Comparison of ENCODE assay signal across 9 cellular contexts in genomic region chr1:234841710-234842231, GRCh38.
DNase-seq lines count a peak whose midpoint lies in the region; ATAC-seq and TF ChIP-seq lines count a peak whose summit lies in the region.
"Had no signal": no experiment of that assay in that cellular context is flagged by ENCODE, and none has a peak within 500 bp of the region (broad histone marks: within the 10 kb centered on the region; RNA-seq: fewer than 3 reads in every experiment).

No MANE protein-coding gene starts in this region.

- CTCF ChIA-PET in activated naive CD4-positive, alpha-beta T cell treated with anti-CD3 and anti-CD28 coated beads for 36 hours (lab: Charles Lee), result interaction anchor here (0.6 to 2.2 kb wide), 5 partner anchors 11 to 242 kb away, joined by 4 to 6 read pairs (median 5); no protein-coding TSS in a partner anchor
- CTCF ChIA-PET in mammary epithelial cell (lab: Charles Lee; ENCODE audit: low non-redundant PET), result no interaction called here
- CTCF ChIA-PET in WTC11 (lab: Charles Lee), result no interaction called here

- H3K79me2 ChIP-seq in mammary epithelial cell (ENCODE audit: insufficient read depth, low read length), result no peaks in the 10 kb centered on the region

- H3K27ac ChIP-seq in left ventricle myocardium inferior (replicated peaks) (peak overlapping the region; percentile 61), upper lobe of left lung (peak overlapping the region in 3 of 4 donors; percentile 51 to 56 (median 55)), mammary epithelial cell (ENCODE audit: insufficient read depth, low read depth, low read length) (no peak overlapping the region)

- H3K36me3 ChIP-seq in left ventricle myocardium inferior (no peaks in the 10 kb centered on the region), upper lobe of left lung (no peaks in the 10 kb centered on the region), mammary epithelial cell (ENCODE audit: insufficient read depth, low read length) (no peaks in the 10 kb centered on the region)

- no peak overlapping the region for H2AFZ ChIP-seq in mammary epithelial cell (ENCODE audit: low read depth, low read length)

- H3K4me3 Mint-ChIP-seq in activated naive CD4-positive, alpha-beta T cell treated with anti-CD3 and anti-CD28 coated beads for 36 hours, result peak overlapping the region; percentile 25
- peak overlapping the region; percentile 50 for H3K4me3 Mint-ChIP-seq in T-helper 1 cell treated with Interleukin-12 subunit alpha and Interleukin-12 subunit beta and Interleukin-4 antibody, amounts not matched to agents 30 μg/mL and 1 μg/mL, for 36 hours
- no peak overlapping the region for H3K4me3 Mint-ChIP-seq in WTC11

- H3K9me3 ChIP-seq in left ventricle myocardium inferior (replicated peaks) (no peaks in the 10 kb centered on the region), upper lobe of left lung (no peaks in the 10 kb centered on the region), mammary epithelial cell (replicated peaks; ENCODE audit: insufficient read depth, low read length) (no peaks in the 10 kb centered on the region)

- peaks cover 78% of the 10 kb centered on the region for H3K4me1 Mint-ChIP-seq in activated naive CD4-positive, alpha-beta T cell treated with anti-CD3 and anti-CD28 coated beads for 36 hours (ENCODE audit: low read depth)
- peaks cover 79% of the 10 kb centered on the region for H3K4me1 Mint-ChIP-seq in T-helper 1 cell treated with Interleukin-12 subunit alpha and Interleukin-12 subunit beta and Interleukin-4 antibody, amounts not matched to agents 30 μg/mL and 1 μg/mL, for 36 hours (ENCODE audit: low read depth)
- H3K4me1 Mint-ChIP-seq in WTC11, result peaks cover 18% of the 10 kb centered on the region

- H3K27ac Mint-ChIP-seq in activated naive CD4-positive, alpha-beta T cell treated with anti-CD3 and anti-CD28 coated beads for 36 hours, result peak overlapping the region; percentile 96
- H3K27ac Mint-ChIP-seq in T-helper 1 cell treated with Interleukin-12 subunit alpha and Interleukin-12 subunit beta and Interleukin-4 antibody, amounts not matched to agents 30 μg/mL and 1 μg/mL, for 36 hours, result peak overlapping the region; percentile 79
- no peak overlapping the region for H3K27ac Mint-ChIP-seq in WTC11

- dilution Hi-C loops in mammary epithelial cell (cut with HindIII; ENCODE audit: low sequenced_read_pairs), result no loop called here

- no peaks in the 10 kb centered on the region for H3K36me3 Mint-ChIP-seq in activated naive CD4-positive, alpha-beta T cell treated with anti-CD3 and anti-CD28 coated beads for 36 hours (ENCODE audit: low read depth)
- H3K36me3 Mint-ChIP-seq in T-helper 1 cell treated with Interleukin-12 subunit alpha and Interleukin-12 subunit beta and Interleukin-4 antibody, amounts not matched to agents 30 μg/mL and 1 μg/mL, for 36 hours (ENCODE audit: low read depth), result no peaks in the 10 kb centered on the region
- H3K36me3 Mint-ChIP-seq in WTC11, result peaks cover 2% of the 10 kb centered on the region; the same call in 1 of the 2 replicates

- POLR2A ChIA-PET in WTC11 (lab: Charles Lee), result no interaction called here

- TF ChIP-seq CTCF in left ventricle myocardium inferior (IDR thresholded peaks at IDR 0.05; ENCODE audit: borderline replicate concordance) (no peak), upper lobe of left lung (IDR thresholded peaks at IDR 0.05) (no peak), mammary epithelial cell (conservative IDR thresholded peaks at IDR 0.05 in 1 of 2, IDR thresholded peaks at IDR 0.05 in 1 of 2; ENCODE audit: extremely low read depth in 1 of 2, insufficient read depth in 1 of 2, low read depth in 1 of 2, low read length in 2 of 2) (no peak), WTC11 (IDR thresholded peaks at IDR 0.05) (no peak)

- no peaks in the 10 kb centered on the region for H3K27me3 Mint-ChIP-seq in activated naive CD4-positive, alpha-beta T cell treated with anti-CD3 and anti-CD28 coated beads for 36 hours (ENCODE audit: low read depth)
- no peaks in the 10 kb centered on the region for H3K27me3 Mint-ChIP-seq in T-helper 1 cell treated with Interleukin-12 subunit alpha and Interleukin-12 subunit beta and Interleukin-4 antibody, amounts not matched to agents 30 μg/mL and 1 μg/mL, for 36 hours (ENCODE audit: low read depth)
- H3K27me3 Mint-ChIP-seq in WTC11 (ENCODE audit: low read depth), result no peaks in the 10 kb centered on the region

- peak; percentile 78 to 87 for ATAC-seq in upper lobe of left lung (ENCODE audit: low FRiP score in 2 of 2)
- no peak for ATAC-seq in WTC11

- in situ Hi-C loops in mammary epithelial cell (cut with MboI; ENCODE audit: low sequenced_read_pairs in 2 of 2), result loop anchor here in 1 of 2 donors (25.0 kb wide), 1 partner anchor 104 kb away; no protein-coding TSS in a partner anchor

- TF ChIP-seq POLR2A in upper lobe of left lung (IDR thresholded peaks at IDR 0.05), result no peak

- DNase-seq in activated naive CD4-positive, alpha-beta T cell treated with anti-CD3 and anti-CD28 coated beads for 36 hours, result peak; percentile 28
- DNase-seq in activated naive CD4-positive, alpha-beta T cell treated with Interleukin-2 at 50 U/mL for 16 hours, result no peak
- DNase-seq in left ventricle myocardium inferior, result no peak
- DNase-seq in upper lobe of left lung, result peak in 1 of 2 donors; percentile 81
- DNase-seq in mammary epithelial cell, result no peak
- DNase-seq in WTC11 (ENCODE audit: low spot score), result no peak
- DNase-seq in NAMALWA (ENCODE audit: low spot score), result no peak
- DNase-seq: stimulated activated naive CD4-positive, alpha-beta T cell treated with Interleukin-2 at 50 U/mL for 16 hours had no signal

- peak in 1 of 4 donors; percentile 12 for TF ChIP-seq EP300 in upper lobe of left lung (IDR thresholded peaks at IDR 0.05)

- H3K9ac ChIP-seq in mammary epithelial cell (ENCODE audit: insufficient read depth, low read length), result no peak overlapping the region

- no TSS peak for BruUV-seq in mammary epithelial cell (replicated peaks; lab: Mats Ljungman, UMichigan)

- no peak overlapping the region for H3K4me2 ChIP-seq in mammary epithelial cell (ENCODE audit: insufficient read depth, low read depth, low read length)

- H3K4me1 ChIP-seq in left ventricle myocardium inferior (peaks cover 42% of the 10 kb centered on the region), upper lobe of left lung (peaks cover 27 to 36% (median 29%) of the 10 kb centered on the region in 4 donors), mammary epithelial cell (ENCODE audit: insufficient read depth, low read length) (peaks cover 3% of the 10 kb centered on the region)

- H3K4me3 ChIP-seq in left ventricle myocardium inferior (no peak overlapping the region), upper lobe of left lung (no peak overlapping the region), mammary epithelial cell (replicated peaks in 1 of 3; ENCODE audit: insufficient read depth in 1 of 3, low read depth in 2 of 3, low read length in 3 of 3) (no peak overlapping the region)

- intact Hi-C loops in activated naive CD4-positive, alpha-beta T cell treated with anti-CD3 and anti-CD28 coated beads for 36 hours (cut with micrococcal nuclease), result loop anchor here (2.0 to 10.0 kb wide), 2 partner anchors 437 to 487 kb away; partner anchors contain the start of genes ARID4B and GGPS1
- intact Hi-C loops in left ventricle myocardium inferior (cut with micrococcal nuclease) (no loop called here), mammary epithelial cell (cut with micrococcal nuclease) (no loop called here)

- H4K20me1 ChIP-seq in mammary epithelial cell (ENCODE audit: insufficient read depth, low read length), result no peaks in the 10 kb centered on the region

- peaks cover 1% of the 10 kb centered on the region for H3K9me3 Mint-ChIP-seq in activated naive CD4-positive, alpha-beta T cell treated with anti-CD3 and anti-CD28 coated beads for 36 hours
- H3K9me3 Mint-ChIP-seq in T-helper 1 cell treated with Interleukin-12 subunit alpha and Interleukin-12 subunit beta and Interleukin-4 antibody, amounts not matched to agents 30 μg/mL and 1 μg/mL, for 36 hours, result no peaks in the 10 kb centered on the region
- H3K9me3 Mint-ChIP-seq in WTC11, result peaks cover 26% of the 10 kb centered on the region

- no peaks in the 10 kb centered on the region for H3K27me3 ChIP-seq in left ventricle myocardium inferior (ENCODE audit: low read depth)
- H3K27me3 ChIP-seq in upper lobe of left lung, result no peaks in the 10 kb centered on the region
- H3K27me3 ChIP-seq in mammary epithelial cell (ENCODE audit: insufficient read depth, low read length), result no peaks in the 10 kb centered on the region

- 48 to 81% methylated on average over 7 of the region's 7 CpGs for WGBS in upper lobe of left lung, 2 donors
- WGBS in mammary epithelial cell (ENCODE audit: low coverage, missing lambda C conversion rate), result 91% methylated on average over 7 of the region's 7 CpGs

TF ChIP-seq in WTC11, 78 proteins besides CTCF, POLR2A, EP300 and RAD21 (continues in another document):
- TF ChIP-seq AFF4 (CRISPR knock-in tag; IDR thresholded peaks at IDR 0.05; ENCODE audit: borderline replicate concordance), result no peak
